6 cellular contexts compared by ENCODE assay signal in genomic region chr12:48551636-48552035, GRCh38. TPM values are rescaled to one million over a fixed set of nuclear protein-coding genes. Genes with fewer than 3 reads are reported as not detected.
"Had no signal": no experiment of that assay in that cellular context is flagged by ENCODE, and none has a peak within 500 bp of the region (broad histone marks: within the 10 kb centered on the region; RNA-seq: fewer than 3 reads in every experiment).

No MANE protein-coding gene starts in this region.

RNA-seq across cellular contexts. Expression of gene LALBA, which starts 18.2 kb away (rescaled TPM):
- total RNA-seq: HepG2, HT-29, HT1080, IMR-90, K562 had no signal
- polyA plus RNA-seq: HepG2, IgD-negative memory B cell, IMR-90 had no signal

RNA-seq across cellular contexts. Expression of gene OR8S1, which starts 26.2 kb away (rescaled TPM):
- total RNA-seq: HepG2, HT-29, HT1080, IMR-90, K562 had no signal
- polyA plus RNA-seq: HepG2, IgD-negative memory B cell, IMR-90, K562 had no signal
